6 cellular contexts compared by ENCODE assay signal in genomic region chr12:109404841-109405240, GRCh38. TPM values are rescaled to one million over a fixed set of nuclear protein-coding genes. Genes with fewer than 3 reads are reported as not detected.
"Had no signal": no experiment of that assay in that cellular context is flagged by ENCODE, and none has a peak within 500 bp of the region (broad histone marks: within the 10 kb centered on the region; RNA-seq: fewer than 3 reads in every experiment).

No MANE protein-coding gene starts in this region.

RNA-seq across cellular contexts. Expression of gene MYO1H, which starts 57.1 kb away (rescaled TPM):
- total RNA-seq: HepG2, HT-29, HT1080, IMR-90, K562 had no signal
- polyA plus RNA-seq: HepG2, IgD-negative memory B cell, IMR-90, K562 had no signal
